Comparison of ENCODE assay signal across 8 cellular contexts in the genomic region with DNA sequence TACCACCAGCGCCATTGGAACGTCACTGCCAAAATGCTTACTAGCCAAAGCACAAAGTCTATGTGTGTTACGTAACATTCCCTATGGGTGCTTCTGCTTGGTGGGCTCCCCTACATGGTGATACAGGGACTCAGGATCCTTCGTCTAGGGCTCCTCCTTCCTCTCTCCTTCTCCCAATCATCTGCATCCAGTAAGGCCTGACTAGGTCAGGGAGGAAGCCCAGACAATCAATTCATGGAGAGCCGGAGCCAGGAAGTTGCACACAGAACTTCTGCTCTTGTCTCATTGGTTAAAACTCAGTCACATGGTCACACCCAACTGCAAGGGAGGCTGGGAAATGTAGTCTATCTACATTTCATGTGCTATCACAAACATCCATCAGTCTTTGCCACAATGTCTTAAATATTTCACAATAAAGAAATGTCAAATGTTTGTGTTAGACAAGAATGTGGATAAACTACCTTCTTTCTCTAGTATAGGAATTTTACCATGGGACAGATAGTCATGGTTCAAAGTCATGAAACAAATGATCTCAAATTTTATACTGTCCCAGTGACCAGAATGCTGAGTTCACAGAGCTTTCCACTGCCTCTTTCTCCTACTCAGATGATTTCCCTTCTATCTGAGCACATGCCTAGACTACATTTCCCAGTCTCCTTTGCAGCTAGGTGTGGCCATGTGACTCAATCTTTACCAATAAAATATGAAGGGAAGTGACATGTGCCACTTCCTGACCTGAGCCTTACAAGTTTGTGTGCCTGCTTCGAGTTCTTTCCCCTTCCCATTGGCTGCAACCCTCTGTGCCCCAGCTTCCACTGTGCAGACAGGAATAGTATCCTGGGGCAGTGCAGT. TPM values are rescaled to one million over a fixed set of nuclear protein-coding genes. Genes with fewer than 3 reads are reported as not detected.
A peak's percentile ranks its signal among the peaks of the same experiment; 100 is the strongest.
DNase-seq lines count a peak whose midpoint lies in the region; ATAC-seq and TF ChIP-seq lines count a peak whose summit lies in the region.

No MANE protein-coding gene starts in this region.

- no peak overlapping the region for H3K4me3 ChIP-seq in PC-3 (ENCODE audit: low read length)

- H3K4me3 Mint-ChIP-seq in HFFc6 (peak overlapping the region; percentile 64; the same call in 1 of the 2 replicates), brain (peak overlapping the region; percentile 2 to 72 (median 67)), immature natural killer cell (peak overlapping the region; percentile 15 to 90 (median 70))
- H3K4me3 Mint-ChIP-seq in stimulated activated naive CD8-positive, alpha-beta T cell treated with anti-CD3 and anti-CD28 coated beads, Interleukin-15, Interleukin-2, amounts not matched to agents 100 ng/mL and 50 ng/mL, for 24 hours = peak overlapping the region; percentile 46

- peak overlapping the region; percentile 37 for H2AFZ ChIP-seq in PC-3 (ENCODE audit: low read length)

- CTCF ChIA-PET in PC-3 (lab: Charles Lee) = no interaction called here

- H3K36me3 Mint-ChIP-seq in HFFc6 (ENCODE audit: low read depth) (peaks cover 11% of the 10 kb centered on the region), brain (peaks cover 4% of the 10 kb centered on the region), immature natural killer cell (no peaks in the 10 kb centered on the region)
- no peaks in the 10 kb centered on the region for H3K36me3 Mint-ChIP-seq in stimulated activated naive CD8-positive, alpha-beta T cell treated with anti-CD3 and anti-CD28 coated beads, Interleukin-15, Interleukin-2, amounts not matched to agents 100 ng/mL and 50 ng/mL, for 24 hours (ENCODE audit: low read depth)

- no peaks in the 10 kb centered on the region for H4K20me1 ChIP-seq in PC-3 (ENCODE audit: low read length)

- TF ChIP-seq CTCF in HFFc6 (IDR thresholded peaks at IDR 0.05) (peak; percentile 21), PC-3 (conservative IDR thresholded peaks at IDR 0.05; ENCODE audit: low read depth, low read length) (no peak), brain (conservative IDR thresholded peaks at IDR 0.05) (no peak)

- DNase-seq in CMK (ENCODE audit: low read depth) (peak; percentile 81), HFFc6 (peak; percentile 66), PC-3 (peak; percentile 60), immature natural killer cell (peak; percentile 29 to 40 (median 40)), dedifferentiated amniotic fluid mesenchymal stem cell (ENCODE audit: extremely low spot score) (no peak)

- no peak overlapping the region for H3K9ac ChIP-seq in PC-3 (ENCODE audit: low read length)

- H3K27ac Mint-ChIP-seq in HFFc6 (peak overlapping the region; percentile 55), brain (peak overlapping the region in 4 of 5 experiments; percentile 43 to 75 (median 58)), immature natural killer cell (peak overlapping the region in 3 of 6 donors; percentile 23 to 90 (median 79))
- peak overlapping the region; percentile 51 for H3K27ac Mint-ChIP-seq in stimulated activated naive CD8-positive, alpha-beta T cell treated with anti-CD3 and anti-CD28 coated beads, Interleukin-15, Interleukin-2, amounts not matched to agents 100 ng/mL and 50 ng/mL, for 24 hours

- H3K4me1 Mint-ChIP-seq in HFFc6 (ENCODE audit: low read depth) (peaks cover 50% of the 10 kb centered on the region), brain (peaks cover 75% of the 10 kb centered on the region), immature natural killer cell (peaks cover 8 to 13% of the 10 kb centered on the region in 2 donors)
- H3K4me1 Mint-ChIP-seq in stimulated activated naive CD8-positive, alpha-beta T cell treated with anti-CD3 and anti-CD28 coated beads, Interleukin-15, Interleukin-2, amounts not matched to agents 100 ng/mL and 50 ng/mL, for 24 hours (ENCODE audit: low read depth) = peaks cover 29% of the 10 kb centered on the region

- no peaks in the 10 kb centered on the region for H3K27me3 ChIP-seq in PC-3 (ENCODE audit: low read length)

- no peaks in the 10 kb centered on the region for H3K79me2 ChIP-seq in PC-3 (ENCODE audit: low read length)

- no peak overlapping the region for H3K4me2 ChIP-seq in PC-3 (ENCODE audit: low read length)

- no peak overlapping the region for H3K27ac ChIP-seq in PC-3 (ENCODE audit: low read length)

- H3K27me3 Mint-ChIP-seq in HFFc6 (ENCODE audit: insufficient read depth) = peaks cover 9% of the 10 kb centered on the region
- H3K27me3 Mint-ChIP-seq in brain = peaks cover 9% of the 10 kb centered on the region
- peaks cover 1 to 4% (median 3%) of the 10 kb centered on the region in 3 donors for H3K27me3 Mint-ChIP-seq in immature natural killer cell (ENCODE audit: low read depth in 3 of 3)
- peaks cover under 1% of the 10 kb centered on the region for H3K27me3 Mint-ChIP-seq in stimulated activated naive CD8-positive, alpha-beta T cell treated with anti-CD3 and anti-CD28 coated beads, Interleukin-15, Interleukin-2, amounts not matched to agents 100 ng/mL and 50 ng/mL, for 24 hours

- no peaks in the 10 kb centered on the region for H3K36me3 ChIP-seq in PC-3 (ENCODE audit: low read depth, low read length)

- H3K9me3 Mint-ChIP-seq in HFFc6 (peaks cover 9% of the 10 kb centered on the region), brain (peaks cover 0 to 4% (median 2%) of the 10 kb centered on the region in 5 experiments), immature natural killer cell (no peaks in the 10 kb centered on the region)
- H3K9me3 Mint-ChIP-seq in stimulated activated naive CD8-positive, alpha-beta T cell treated with anti-CD3 and anti-CD28 coated beads, Interleukin-15, Interleukin-2, amounts not matched to agents 100 ng/mL and 50 ng/mL, for 24 hours = no peaks in the 10 kb centered on the region

- no peaks in the 10 kb centered on the region for H3F3A ChIP-seq in PC-3 (ENCODE audit: low read length, unreplicated experiment)

- H3K9me3 ChIP-seq in PC-3 (ENCODE audit: low read length) = no peaks in the 10 kb centered on the region

- POLR2A ChIA-PET in PC-3 (lab: Charles Lee; ENCODE audit: unreplicated experiment) = no interaction called here

- BruUV-seq in PC-3 (replicated peaks; lab: Mats Ljungman, UMichigan) = no TSS peak

- intact Hi-C loops in PC-3 (cut with micrococcal nuclease) = no loop called here

- ATAC-seq in PC-3 (peak; percentile 19; the same call in 1 of the 2 replicates), GM21447 (IDR thresholded peaks at IDR 0.05; ENCODE audit: unreplicated experiment) (no peak)

- no peaks in the 10 kb centered on the region for H3K9me2 ChIP-seq in PC-3 (replicated peaks; ENCODE audit: low read length)

- H3K4me1 ChIP-seq in PC-3 (ENCODE audit: insufficient read depth, low read length) = peaks cover 21% of the 10 kb centered on the region

RNA-seq across cellular contexts. Expression of a gene that starts 9.3 kb away (rescaled TPM):
- total RNA-seq in HFFc6 (2021; fragmentation: NEBNext Ultra II Directional; extraction: Animal tissue kit (Norgen Biotek cat#: 25700)) = under 1 TPM in 5 of 6 experiments, not detected in 1; 0.07 to 0.28 (median 0.21) TPM
- 2.8 and 3.0 TPM in 2 replicates for total RNA-seq in PC-3 (2014; rRNA removed)
- polyA plus RNA-seq in brain (ENCODE audit: insufficient read depth, low read depth, low replicate concordance) (0.12 TPM), immature natural killer cell (not detected)

RNA-seq across cellular contexts. Expression of a gene that starts 21.2 kb away (rescaled TPM):
- total RNA-seq in HFFc6 (2021; fragmentation: NEBNext Ultra II Directional; extraction: Animal tissue kit (Norgen Biotek cat#: 25700)) = under 1 TPM in 1 of 6 experiments, not detected in 5; 0.14 TPM
- 0.26 TPM in 1 of 2 replicates, not detected in the other for total RNA-seq in PC-3 (2014; rRNA removed)
- polyA plus RNA-seq in brain (ENCODE audit: insufficient read depth, low read depth, low replicate concordance) (0.39 TPM), immature natural killer cell (not detected)
